ENCODE assay signal across 1 cellular context in genomic region chr2:240355962-240356361, GRCh38.
TF ChIP-seq lines count a peak whose summit lies in the region.

No MANE protein-coding gene starts in this region.

TF ChIP-seq in GM23338, 12 proteins besides CTCF, POLR2A, EP300 and RAD21 (continued from another document):
- TF ChIP-seq ZNF462 (CRISPR knock-in tag; IDR thresholded peaks at IDR 0.05) = no peak
- no peak for TF ChIP-seq REST (IDR thresholded peaks at IDR 0.05; ENCODE audit: unreplicated experiment)
- TF ChIP-seq STAT1 (IDR thresholded peaks at IDR 0.05; ENCODE audit: unreplicated experiment) = no peak
- no peak for TF ChIP-seq NANOG (IDR thresholded peaks at IDR 0.05; ENCODE audit: borderline replicate concordance)
